In genomic region chr1:34859442-34860200, GRCh38 we compare ENCODE assay signal across 1 cellular context.
A peak's percentile ranks its signal among the peaks of the same experiment; 100 is the strongest.
TF ChIP-seq lines count a peak whose summit lies in the region.

Gene SMIM12 (minus strand): TSS chr1:34859749. CDS start chr1:34855977, 3,772 bp downstream.

TF ChIP-seq in K562, 482 proteins besides CTCF, POLR2A, EP300 and RAD21 (continued from another document and continues in another):
- peak; percentile 88; the same call in 1 of the 2 replicates for TF ChIP-seq E2F1 (CRISPR knock-in tag; IDR thresholded peaks at IDR 0.05)
- TF ChIP-seq ZNF57 (CRISPR knock-in tag; IDR thresholded peaks at IDR 0.05): no peak
- TF ChIP-seq FOSL1 (tag; conservative IDR thresholded peaks at IDR 0.05): peak; percentile 61
- peak; percentile 61; the same call in 1 of the 2 replicates for TF ChIP-seq STAT5A (IDR thresholded peaks at IDR 0.05; ENCODE audit: borderline replicate concordance, low read length)
- TF ChIP-seq ASH1L (IDR thresholded peaks at IDR 0.05; ENCODE audit: borderline replicate concordance, low read depth, partially characterized antibody): peak; percentile 76
- TF ChIP-seq TCF3 (CRISPR knock-in tag; IDR thresholded peaks at IDR 0.05): peak; percentile 45
- peak; percentile 31; the same call in 1 of the 2 replicates for TF ChIP-seq DPF2 (IDR thresholded peaks at IDR 0.05)
- TF ChIP-seq TFAM (CRISPR knock-in tag; conservative IDR thresholded peaks at IDR 0.05): no peak
- no peak for TF ChIP-seq ZNF134 (CRISPR knock-in tag; conservative IDR thresholded peaks at IDR 0.05)
- no peak for TF ChIP-seq CBFA2T3 (IDR thresholded peaks at IDR 0.05)
- TF ChIP-seq SNAPC5 (CRISPR knock-in tag; IDR thresholded peaks at IDR 0.05): no peak
- no peak for TF ChIP-seq ZNF184 (CRISPR knock-in tag; IDR thresholded peaks at IDR 0.05)
- TF ChIP-seq ZNF318 (IDR thresholded peaks at IDR 0.05; ENCODE audit: borderline replicate concordance in 1 of 2, low read depth in 1 of 2): no peak
- 0 out of 4 replicates have a peak, but pooled peaks of 1 of the 2 experiments have one; percentile 25 for TF ChIP-seq ZMIZ1 (IDR thresholded peaks at IDR 0.05; ENCODE audit: low read depth in 2 of 2, low read length in 2 of 2)
- TF ChIP-seq ZNF217 (CRISPR knock-in tag; IDR thresholded peaks at IDR 0.05): no peak
- TF ChIP-seq ATF1 (CRISPR knock-in tag; IDR thresholded peaks at IDR 0.05): 0 out of 2 replicates have a peak, but pooled peaks have one; percentile 17
- TF ChIP-seq ATF1 (tag; IDR thresholded peaks at IDR 0.05): peak; percentile 89
- peak; percentile 77; the same call in 1 of the 2 replicates for TF ChIP-seq ZBTB1 (CRISPR knock-in tag; IDR thresholded peaks at IDR 0.05; ENCODE audit: borderline replicate concordance, low read depth)
- TF ChIP-seq MTA2 (IDR thresholded peaks at IDR 0.05; ENCODE audit: low read depth): peak; percentile 46; the same call in 1 of the 2 replicates
- peak in 1 of 2 experiments; percentile 92; a peak in 2 of 4 replicates for TF ChIP-seq TEAD1 (CRISPR knock-in tag; IDR thresholded peaks at IDR 0.05)
- no peak for TF ChIP-seq SMARCB1 (IDR thresholded peaks at IDR 0.05; ENCODE audit: insufficient read length, low read depth)
- TF ChIP-seq RHOXF2B (CRISPR knock-in tag; conservative IDR thresholded peaks at IDR 0.05): peak; percentile 76; the same call in 1 of the 2 replicates
- TF ChIP-seq SRSF1 (IDR thresholded peaks at IDR 0.05; ENCODE audit: low read depth, low read length): no peak
- TF ChIP-seq RBM14 (IDR thresholded peaks at IDR 0.05; ENCODE audit: borderline replicate concordance, insufficient read depth, low read depth, low read length): 0 out of 2 replicates have a peak, but pooled peaks have one; percentile 65
- peak; percentile 100 for TF ChIP-seq PHF8 (IDR thresholded peaks at IDR 0.05; ENCODE audit: borderline replicate concordance, low read length)
- peak in 1 of 2 experiments; percentile 92; a peak in 1 of 4 replicates for TF ChIP-seq BCLAF1 (IDR thresholded peaks at IDR 0.05; ENCODE audit: borderline replicate concordance in 1 of 2, control insufficient read depth in 1 of 2, low read depth in 2 of 2, low read length in 1 of 2)
- peak; percentile 96 for TF ChIP-seq RBBP5 (IDR thresholded peaks at IDR 0.05; ENCODE audit: borderline replicate concordance, insufficient read depth, low read length, poor library complexity, severe bottlenecking)
- TF ChIP-seq ELF2 (CRISPR knock-in tag; IDR thresholded peaks at IDR 0.05): peak; percentile 85
- TF ChIP-seq XRCC3 (IDR thresholded peaks at IDR 0.05): no peak
- TF ChIP-seq PCBP1 (IDR thresholded peaks at IDR 0.05; ENCODE audit: low read depth, low read length, poor library complexity, severe bottlenecking): peak; percentile 45
- no peak for TF ChIP-seq NCOA4 (IDR thresholded peaks at IDR 0.05; ENCODE audit: partially characterized antibody)
- peak; percentile 95 for TF ChIP-seq ZNF592 (IDR thresholded peaks at IDR 0.05)
- no peak for TF ChIP-seq STAT6 (CRISPR knock-in tag; IDR thresholded peaks at IDR 0.05)
